In the genomic region with DNA sequence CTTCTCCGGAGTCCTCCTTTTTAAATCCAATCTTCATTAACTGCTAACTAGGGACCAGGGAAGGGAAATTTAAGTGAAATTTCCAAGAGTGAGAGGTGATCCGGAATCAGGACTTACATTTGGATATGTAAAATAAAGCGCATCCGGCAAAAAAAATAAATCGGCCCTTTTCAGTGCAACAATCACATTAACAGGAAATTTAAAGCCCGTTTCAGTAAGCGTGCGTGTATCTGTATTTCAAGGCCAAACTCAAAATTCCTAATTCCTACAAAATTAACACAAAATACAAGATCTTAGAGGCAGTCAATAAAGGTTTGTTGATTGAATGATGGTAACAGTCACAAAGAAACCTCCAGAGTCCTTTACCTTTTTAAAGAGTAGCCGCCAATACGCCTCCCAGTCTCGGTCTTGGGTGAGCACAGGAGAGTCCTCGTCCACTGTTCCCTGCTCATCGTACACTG, we compare ENCODE assay signal across 8 cellular contexts. TPM values are rescaled to one million over a fixed set of nuclear protein-coding genes. Genes with fewer than 3 reads are reported as not detected.
DNase-seq lines count a peak whose midpoint lies in the region; ATAC-seq, FAIRE-seq and TF ChIP-seq lines count a peak whose summit lies in the region.

No MANE protein-coding gene starts in this region.

- WGBS in pancreas, 2 donors = 2 to 3% methylated on average over 13 of the region's 13 CpGs

- H3K36me3 ChIP-seq in GM06990 (ENCODE audit: control insufficient read depth, insufficient read depth, low read length) (peaks cover 1% of the 10 kb centered on the region), PC-9 (ENCODE audit: low read depth) (peaks cover 56% of the 10 kb centered on the region), pancreas (peaks cover 0 to 8% (median 0%) of the 10 kb centered on the region in 3 donors)

- H3F3A ChIP-seq in PC-9 (ENCODE audit: insufficient read depth, low read depth) = peaks cover 58% of the 10 kb centered on the region

- TF ChIP-seq CTCF in GM06990 (IDR thresholded peaks at IDR 0.05; ENCODE audit: insufficient read depth, low read length, poor library complexity, severe bottlenecking) (no peak), PC-9 (conservative IDR thresholded peaks at IDR 0.05) (no peak), epithelial cell of proximal tubule (conservative IDR thresholded peaks at IDR 0.05; ENCODE audit: low read depth, low read length) (no peak), pancreas (IDR thresholded peaks at IDR 0.05) (no peak), GM10248 (IDR thresholded peaks at IDR 0.05; ENCODE audit: control extremely low read depth, extremely low read depth, low read depth, missing control alignments) (no peak)

- H3K4me3 ChIP-seq in GM06990 (replicated peaks; ENCODE audit: low read depth, low read length) (peak overlapping the region; percentile 88), PC-9 (peak overlapping the region; percentile 95), epithelial cell of proximal tubule (ENCODE audit: low read depth, low read length) (peak overlapping the region; percentile 79), pancreas (peak overlapping the region; percentile 68 to 94 (median 85))

- peak overlapping the region; percentile 80 for H2AFZ ChIP-seq in PC-9

- ATAC-seq in pancreas = no peak

- no peaks in the 10 kb centered on the region for H3K9me2 ChIP-seq in PC-9 (ENCODE audit: insufficient read depth)

- POLR2A ChIA-PET in PC-9 (lab: Charles Lee; ENCODE audit: unreplicated experiment) = interaction anchor here (0.5 to 1.5 kb wide), 16 partner anchors 10 to 1773 kb away, joined by 3 to 10 read pairs (median 4); partner anchors contain the start of gene CFAP70
- POLR2A ChIA-PET in GM10248 (lab: Yijun Ruan, JAX) = interaction anchor here (1.0 kb wide), 2 partner anchors 11 to 150 kb away, joined by 3 to 9 read pairs; partner anchors contain the start of gene P4HA1

- intact Hi-C loops in PC-9 (cut with micrococcal nuclease; ENCODE audit: unreplicated experiment) (loop anchor here (2.0 kb wide), 2 partner anchors 112 to 166 kb away; partner anchors contain the start of gene CFAP70), pancreas (cut with DNase I) (no loop called here)

- H4K20me1 ChIP-seq in PC-9 (ENCODE audit: insufficient read depth) = no peaks in the 10 kb centered on the region

- H3K9me3 ChIP-seq in PC-9 (ENCODE audit: insufficient read depth, low read depth) (no peaks in the 10 kb centered on the region), pancreas (no peaks in the 10 kb centered on the region)

- H3K4me1 ChIP-seq in PC-9 (replicated peaks; ENCODE audit: insufficient read depth) = peaks cover 49% of the 10 kb centered on the region
- H3K4me1 ChIP-seq in pancreas = peaks cover 0 to 17% (median 6%) of the 10 kb centered on the region in 3 donors

- H3K27me3 ChIP-seq in GM06990 (replicated peaks; ENCODE audit: control insufficient read depth, insufficient read depth, low read length) (no peaks in the 10 kb centered on the region), PC-9 (ENCODE audit: insufficient read depth, low read depth) (no peaks in the 10 kb centered on the region), pancreas (no peaks in the 10 kb centered on the region)

- H3K4me2 ChIP-seq in PC-9 = peak overlapping the region; percentile 91

- TSS peak; percentile 20 for BruUV-seq in PC-9 (replicated peaks; lab: Mats Ljungman, UMichigan)

- no peak for FAIRE-seq in pancreas (lab: Jason Lieb, UNC)
- no peak for FAIRE-seq in urothelium cell line (lab: Jason Lieb, UNC)

- peaks cover 67% of the 10 kb centered on the region for H3K79me2 ChIP-seq in PC-9 (ENCODE audit: low read depth)

- CTCF ChIA-PET in PC-9 (lab: Charles Lee) = interaction anchor here (0.5 to 0.6 kb wide), 2 partner anchors 78 to 211 kb away, joined by 3 read pairs; partner anchors contain the start of genes ECD and FAM149B1
- CTCF ChIA-PET in GM10248 (lab: Yijun Ruan, JAX) = interaction anchor here (0.7 to 1.8 kb wide), 5 partner anchors 10 to 30 kb away, joined by 3 to 4 read pairs (median 4); no protein-coding TSS in a partner anchor

- DNase-seq in GM06990 (ENCODE audit: extremely low read depth, insufficient read length) = no peak
- DNase-seq in PC-9 = no peak
- DNase-seq in epithelial cell of proximal tubule (ENCODE audit: low read depth) = no peak
- no peak for DNase-seq in pancreas
- no peak for DNase-seq in germinal center (ENCODE audit: low spot score)
- no peak for DNase-seq in stimulated activated CD8-positive, alpha-beta memory T cell treated with anti-CD3 and anti-CD28 coated beads, Interleukin-4, amount 100 ng/mL, for 48 hours
- DNase-seq in GM10248 (ENCODE audit: extremely low spot score) = no peak
- DNase-seq in urothelium cell line (ENCODE audit: low spot score) = no peak

- peak overlapping the region; percentile 87 for H3K27ac ChIP-seq in PC-9
- H3K27ac ChIP-seq in pancreas = peak overlapping the region; percentile 46 to 79 (median 70)

RNA-seq across cellular contexts. Expression of gene DNAJC9, which starts 0.7 kb away (rescaled TPM):
- 44.8 and 45.6 TPM in 2 replicates for total RNA-seq in PC-9 (2021)
- total RNA-seq in epithelial cell of proximal tubule = 69.0 and 96.4 TPM in 2 replicates
- 1 to 10 TPM; 3.7 to 6.7 (median 4.9) TPM for total RNA-seq in pancreas
- polyA plus RNA-seq in pancreas = 1 to 10 TPM; 4.9 to 8.5 TPM

RNA-seq across cellular contexts. Expression of gene MRPS16, which starts 6.1 kb away (rescaled TPM):
- 148 and 175 TPM in 2 replicates for total RNA-seq in PC-9 (2021)
- total RNA-seq in epithelial cell of proximal tubule = 51.1 and 86.9 TPM in 2 replicates
- total RNA-seq in pancreas = 10 to 100 TPM; 24.1 to 46.0 (median 42.9) TPM
- 10 to 100 TPM; 25.6 to 34.2 TPM for polyA plus RNA-seq in pancreas
